Comparison of ENCODE assay signal across 26 cellular contexts in the genomic region with DNA sequence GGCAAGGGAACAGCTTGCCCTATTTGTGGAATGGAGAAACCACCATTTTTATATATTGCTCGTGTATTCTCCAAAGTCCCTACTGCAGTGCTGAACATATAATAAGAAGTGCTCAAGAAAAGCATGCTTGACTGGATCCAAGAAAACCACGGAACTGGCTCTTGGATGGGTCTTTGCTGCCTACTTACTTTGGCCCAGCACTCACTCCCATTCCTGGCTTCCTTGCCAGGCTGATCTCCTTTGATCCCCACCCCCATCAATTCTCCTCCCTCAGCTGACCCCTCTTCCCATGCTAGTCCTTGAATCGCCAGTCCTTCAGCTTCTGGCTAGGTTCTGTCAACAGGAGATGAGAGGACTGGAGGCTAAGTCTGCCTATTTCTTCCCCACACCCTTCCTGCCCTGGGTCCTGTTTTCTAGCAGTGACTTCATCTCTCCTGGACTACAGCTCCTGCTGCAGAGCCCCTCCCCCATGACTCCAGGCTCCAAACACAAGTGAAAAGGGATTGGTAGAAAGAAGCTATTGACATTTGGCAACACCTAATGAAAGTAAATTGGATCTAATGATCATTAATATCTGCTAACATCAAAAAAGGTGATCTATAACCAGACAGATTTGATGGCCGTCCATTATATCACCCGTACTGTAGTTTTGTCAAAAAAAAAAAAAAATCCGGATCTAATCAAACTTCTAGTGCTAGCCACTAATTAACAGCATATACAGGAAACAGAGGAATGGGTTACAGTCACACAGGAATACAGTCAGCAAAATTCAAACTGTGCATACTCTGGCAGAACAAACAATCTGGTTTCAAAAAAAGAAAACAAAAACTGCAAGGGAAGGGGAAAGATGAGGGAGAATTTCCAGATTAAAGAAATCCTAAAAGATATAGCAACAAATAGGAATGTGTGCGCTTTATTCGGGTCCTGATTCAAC. TPM values are rescaled to one million over a fixed set of nuclear protein-coding genes. Genes with fewer than 3 reads are reported as not detected.
DNase-seq lines count a peak whose midpoint lies in the region; ATAC-seq, FAIRE-seq and TF ChIP-seq lines count a peak whose summit lies in the region.
"Had no signal": no experiment of that assay in that cellular context is flagged by ENCODE, and none has a peak within 500 bp of the region (broad histone marks: within the 10 kb centered on the region; RNA-seq: fewer than 3 reads in every experiment).

No MANE protein-coding gene starts in this region.

- ATAC-seq in HG02852 (IDR thresholded peaks at IDR 0.05; ENCODE audit: unreplicated experiment), result no peak
- ATAC-seq: activated CD4-positive, CD25-positive, alpha-beta regulatory T cell treated with anti-CD3 and anti-CD28 coated beads, Interleukin-2, amount 50 U/mL, for 24 hours; foreskin keratinocyte; HCT116; naive thymus-derived CD4-positive, alpha-beta T cell had no signal

- H3K27ac Mint-ChIP-seq in activated T-helper 1 cell treated with anti-CD3 and anti-CD28 coated beads, Interleukin-12 subunit alpha, Interleukin-12 subunit beta, Interleukin-2, Interleukin-4 antibody, amounts not matched to agents 30 ng/mL and 10 ng/mL and 1 ng/mL, durations not matched to agents 14 hours and 24 hours and 36 hours, result no peak overlapping the region
- H3K27ac Mint-ChIP-seq: naive thymus-derived CD4-positive, alpha-beta T cell had no signal

- peaks cover 33% of the 10 kb centered on the region for H3K27me3 Mint-ChIP-seq in activated T-helper 1 cell treated with anti-CD3 and anti-CD28 coated beads, Interleukin-12 subunit alpha, Interleukin-12 subunit beta, Interleukin-2, Interleukin-4 antibody, amounts not matched to agents 30 ng/mL and 10 ng/mL and 1 ng/mL, durations not matched to agents 14 hours and 24 hours and 36 hours (ENCODE audit: insufficient read depth)

- H3K9me3 Mint-ChIP-seq in activated T-helper 1 cell treated with anti-CD3 and anti-CD28 coated beads, Interleukin-12 subunit alpha, Interleukin-12 subunit beta, Interleukin-2, Interleukin-4 antibody, amounts not matched to agents 30 ng/mL and 10 ng/mL and 1 ng/mL, durations not matched to agents 14 hours and 24 hours and 36 hours, result no peaks in the 10 kb centered on the region
- H3K9me3 Mint-ChIP-seq: naive thymus-derived CD4-positive, alpha-beta T cell had no signal

- no peak overlapping the region for H3K4me3 Mint-ChIP-seq in activated T-helper 1 cell treated with anti-CD3 and anti-CD28 coated beads, Interleukin-12 subunit alpha, Interleukin-12 subunit beta, Interleukin-2, Interleukin-4 antibody, amounts not matched to agents 30 ng/mL and 10 ng/mL and 1 ng/mL, durations not matched to agents 14 hours and 24 hours and 36 hours
- H3K4me3 Mint-ChIP-seq: naive thymus-derived CD4-positive, alpha-beta T cell had no signal

- H3K4me3 ChIP-seq in epithelial cell of esophagus (ENCODE audit: low read length), result no peak overlapping the region
- H3K4me3 ChIP-seq: BLaER1 treated with 17β-estradiol and CSF1 and Interleukin-3, amounts not matched to agents 10 nM and 100 nM; upper lobe of left lung had no signal

- FAIRE-seq in urothelium cell line (lab: Jason Lieb, UNC), result no peak
- FAIRE-seq: keratinocyte had no signal

- intact Hi-C loops in activated T-helper 1 cell treated with anti-CD3 and anti-CD28 coated beads, Interleukin-12 subunit alpha, Interleukin-12 subunit beta, Interleukin-2, Interleukin-4 antibody, amounts not matched to agents 30 ng/mL and 10 ng/mL and 1 ng/mL, durations not matched to agents 14 hours and 24 hours and 36 hours (cut with micrococcal nuclease), result no loop called here

- no peaks in the 10 kb centered on the region for H3K4me1 Mint-ChIP-seq in activated T-helper 1 cell treated with anti-CD3 and anti-CD28 coated beads, Interleukin-12 subunit alpha, Interleukin-12 subunit beta, Interleukin-2, Interleukin-4 antibody, amounts not matched to agents 30 ng/mL and 10 ng/mL and 1 ng/mL, durations not matched to agents 14 hours and 24 hours and 36 hours (ENCODE audit: low read depth)
- H3K4me1 Mint-ChIP-seq: naive thymus-derived CD4-positive, alpha-beta T cell had no signal

- peak; percentile 9 for DNase-seq in NCI-H2227 (lab: John Stamatoyannopoulos, UW; ENCODE audit: unreplicated experiment)
- DNase-seq in NCI-H2227 treated with DMSO at 0.1 percent for 48 hours (lab: John Stamatoyannopoulos, UW), result no peak
- DNase-seq in OCI-M1 (lab: John Stamatoyannopoulos, UW), result peak; percentile 20
- peak; percentile 7 for DNase-seq in epithelial cell of esophagus (ENCODE audit: low read depth)
- DNase-seq in renal cortical epithelial cell (ENCODE audit: low read depth), result peak; percentile 71
- no peak for DNase-seq in urothelium cell line (ENCODE audit: low spot score)
- no peak for DNase-seq in activated T-helper 1 cell treated with anti-CD3 and anti-CD28 coated beads, Interleukin-12 subunit alpha, Interleukin-12 subunit beta, Interleukin-2, Interleukin-4 antibody, amounts not matched to agents 30 ng/mL and 10 ng/mL and 1 ng/mL, durations not matched to agents 14 hours and 24 hours and 36 hours (ENCODE audit: low spot score)
- DNase-seq: foreskin keratinocyte; GDM1; hippocampal formation; naive thymus-derived CD4-positive, alpha-beta T cell; NCI-H2029; NCI-H510A; posterior cingulate gyrus; SHP77 treated with DMSO at 0.1 percent for 48 hours; stimulated activated CD4-positive, alpha-beta T cell treated with anti-CD3 and anti-CD28 coated beads, Interleukin-2, amount 100 ng/mL, for 48 hours; T-helper 2 cell; upper lobe of left lung had no signal

- no peaks in the 10 kb centered on the region for H3K36me3 Mint-ChIP-seq in activated T-helper 1 cell treated with anti-CD3 and anti-CD28 coated beads, Interleukin-12 subunit alpha, Interleukin-12 subunit beta, Interleukin-2, Interleukin-4 antibody, amounts not matched to agents 30 ng/mL and 10 ng/mL and 1 ng/mL, durations not matched to agents 14 hours and 24 hours and 36 hours (ENCODE audit: low read depth)
- H3K36me3 Mint-ChIP-seq: naive thymus-derived CD4-positive, alpha-beta T cell had no signal

- no peak for TF ChIP-seq CTCF in epithelial cell of esophagus (IDR thresholded peaks at IDR 0.05; ENCODE audit: insufficient read depth, low read depth, low read length, missing control alignments)

RNA-seq across cellular contexts. Expression of a gene that starts 7.8 kb away (rescaled TPM):
- total RNA-seq in renal cortical epithelial cell, result not detected in 2 replicates
- not detected in 2 replicates for total RNA-seq in activated T-helper 1 cell treated with anti-CD3 and anti-CD28 coated beads, Interleukin-12 subunit alpha, Interleukin-12 subunit beta, Interleukin-2, Interleukin-4 antibody, amounts not matched to agents 30 ng/mL and 10 ng/mL and 1 ng/mL, durations not matched to agents 14 hours and 24 hours and 36 hours
- total RNA-seq: A172; activated CD8-positive, alpha-beta memory T cell treated with anti-CD3 and anti-CD28 coated beads for 36 hours; foreskin keratinocyte; naive thymus-derived CD4-positive, alpha-beta T cell; skeletal muscle tissue; upper lobe of left lung had no signal

RNA-seq across cellular contexts. Expression of a gene that starts 54.0 kb away (rescaled TPM):
- 0.17 and 0.45 TPM in 2 replicates for total RNA-seq in renal cortical epithelial cell
- not detected in 2 replicates for total RNA-seq in activated T-helper 1 cell treated with anti-CD3 and anti-CD28 coated beads, Interleukin-12 subunit alpha, Interleukin-12 subunit beta, Interleukin-2, Interleukin-4 antibody, amounts not matched to agents 30 ng/mL and 10 ng/mL and 1 ng/mL, durations not matched to agents 14 hours and 24 hours and 36 hours
- total RNA-seq: A172; activated CD8-positive, alpha-beta memory T cell treated with anti-CD3 and anti-CD28 coated beads for 36 hours had no signal

Comparison
In these comparisons a context has a peak if more than half of its experiments do, and no peak if none do; other contexts are left out.
1. DNase-seq: peak in NCI-H2227 (single experiment), OCI-M1 (single experiment), epithelial cell of esophagus (single experiment) and renal cortical epithelial cell (single experiment); none in NCI-H2227 treated with DMSO at 0.1 percent for 48 hours (single experiment), urothelium cell line (single experiment) and activated T-helper 1 cell treated with anti-CD3 and anti-CD28 coated beads, Interleukin-12 subunit alpha, Interleukin-12 subunit beta, Interleukin-2, Interleukin-4 antibody, amounts not matched to agents 30 ng/mL and 10 ng/mL and 1 ng/mL, durations not matched to agents 14 hours and 24 hours and 36 hours (single experiment).